9 cellular contexts compared by ENCODE assay signal in the genomic region with DNA sequence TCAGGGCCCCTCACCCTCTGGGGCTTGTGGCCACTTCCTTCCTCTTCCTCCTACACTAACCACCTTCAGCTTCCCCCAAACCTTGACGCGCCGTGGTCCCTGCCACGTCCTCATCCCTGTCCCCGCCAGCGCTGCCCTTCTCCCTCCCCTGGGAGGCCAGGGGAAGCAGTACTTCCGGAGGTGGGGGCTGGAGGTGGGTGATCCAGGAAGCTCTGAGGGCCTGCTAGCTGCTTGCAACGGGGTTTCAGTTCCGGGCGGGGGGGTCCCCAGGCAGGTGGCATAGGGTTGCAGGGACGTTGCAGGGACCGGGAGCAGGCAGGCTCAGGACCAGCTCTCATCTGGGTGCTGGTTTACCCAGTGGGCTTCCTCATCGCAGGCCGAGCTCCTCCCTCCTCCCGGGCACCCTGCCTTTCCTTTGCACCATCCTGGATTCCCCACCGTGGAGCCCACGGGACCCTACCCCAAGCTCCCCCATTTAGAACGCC.
A peak's percentile ranks its signal among the peaks of the same experiment; 100 is the strongest.
DNase-seq lines count a peak whose midpoint lies in the region; ATAC-seq and TF ChIP-seq lines count a peak whose summit lies in the region.
"Had no signal": no experiment of that assay in that cellular context is flagged by ENCODE, and none has a peak within 500 bp of the region (broad histone marks: within the 10 kb centered on the region; RNA-seq: fewer than 3 reads in every experiment).

No MANE protein-coding gene starts in this region.

- peaks cover 98% of the 10 kb centered on the region for H3K79me2 ChIP-seq in GM23248 (ENCODE audit: insufficient read depth)

- H2AFZ ChIP-seq in GM23248: no peak overlapping the region

- ATAC-seq in CD8-positive, alpha-beta T cell: peak; percentile 7
- ATAC-seq in HG03342 (IDR thresholded peaks at IDR 0.05; ENCODE audit: unreplicated experiment) (peak; percentile 41), HG03095 (IDR thresholded peaks at IDR 0.05; ENCODE audit: unreplicated experiment) (no peak)
- ATAC-seq in activated CD8-positive, alpha-beta memory T cell treated with anti-CD3 and anti-CD28 coated beads, Interleukin-2, amount 10 ng/mL, durations not matched to agents 7 days and 5 days: peak; percentile 40

- H4K20me1 ChIP-seq in GM23248 (ENCODE audit: insufficient read depth): 0 out of 2 replicates have a peak, but pooled peaks cover 4% of the 10 kb centered on the region

- peak overlapping the region; percentile 98 for H3K27ac Mint-ChIP-seq in CD8-positive, alpha-beta T cell
- H3K27ac Mint-ChIP-seq in activated CD8-positive, alpha-beta memory T cell treated with anti-CD3 and anti-CD28 coated beads, Interleukin-2, amount 10 ng/mL, durations not matched to agents 7 days and 5 days: peak overlapping the region; percentile 65

- no peaks in the 10 kb centered on the region for H3K9me3 ChIP-seq in CD8-positive, alpha-beta T cell (ENCODE audit: low read length)
- no peaks in the 10 kb centered on the region for H3K9me3 ChIP-seq in mononuclear cell (ENCODE audit: low read depth, low read length)
- no peaks in the 10 kb centered on the region for H3K9me3 ChIP-seq in GM23248 (ENCODE audit: low read depth)

- H3K36me3 Mint-ChIP-seq in CD8-positive, alpha-beta T cell: no peaks in the 10 kb centered on the region
- peaks cover 3% of the 10 kb centered on the region for H3K36me3 Mint-ChIP-seq in activated CD8-positive, alpha-beta memory T cell treated with anti-CD3 and anti-CD28 coated beads, Interleukin-2, amount 10 ng/mL, durations not matched to agents 7 days and 5 days

- H3F3A ChIP-seq in GM23248 (ENCODE audit: insufficient read depth): no peaks in the 10 kb centered on the region

- H3K9ac ChIP-seq in GM23248: no peak overlapping the region

- peak overlapping the region; percentile 63 for H3K27ac ChIP-seq in CD8-positive, alpha-beta T cell (ENCODE audit: low read depth, low read length)
- no peak overlapping the region for H3K27ac ChIP-seq in GM23248

- H3K4me2 ChIP-seq in GM23248 (ENCODE audit: unreplicated experiment): no peak overlapping the region

- POLR2A ChIA-PET in CD8-positive, alpha-beta T cell (lab: Charles Lee): interaction anchor here (0.7 to 1.1 kb wide), 3 partner anchors 10 to 231 kb away, joined by 3 to 5 read pairs (median 3); partner anchors contain the start of gene RNU6ATAC

- peaks cover 57% of the 10 kb centered on the region for H3K4me1 ChIP-seq in CD8-positive, alpha-beta T cell (ENCODE audit: insufficient read depth, low read length)
- H3K4me1 ChIP-seq in mononuclear cell (ENCODE audit: insufficient read depth, low read length): peaks cover 97% of the 10 kb centered on the region
- H3K4me1 ChIP-seq in GM23248 (ENCODE audit: insufficient read depth): peaks cover 11% of the 10 kb centered on the region; the same call in 1 of the 2 replicates

- WGBS in GM23248 (ENCODE audit: low coverage in 1 of 2, low lambda C conversion rate in 2 of 2, missing lambda C conversion rate in 2 of 2), 2 experiments: 62 to 70% methylated on average over 14 to 18 of the region's 18 CpGs

- no peaks in the 10 kb centered on the region for H3K27me3 Mint-ChIP-seq in CD8-positive, alpha-beta T cell (ENCODE audit: low read depth)
- peaks cover 3% of the 10 kb centered on the region for H3K27me3 Mint-ChIP-seq in activated CD8-positive, alpha-beta memory T cell treated with anti-CD3 and anti-CD28 coated beads, Interleukin-2, amount 10 ng/mL, durations not matched to agents 7 days and 5 days

- CTCF ChIA-PET in CD8-positive, alpha-beta T cell (lab: Charles Lee): interaction anchor here (0.5 to 1.5 kb wide), 5 partner anchors 9 to 73 kb away, joined by 3 to 5 read pairs (median 4); no protein-coding TSS in a partner anchor
- CTCF ChIA-PET in activated CD8-positive, alpha-beta memory T cell treated with anti-CD3 and anti-CD28 coated beads, Interleukin-2, amount 10 ng/mL, durations not matched to agents 7 days and 5 days (lab: Charles Lee): interaction anchor here (0.9 to 1.6 kb wide), 7 partner anchors 8 to 225 kb away, joined by 3 to 10 read pairs (median 3); no protein-coding TSS in a partner anchor

- no peaks in the 10 kb centered on the region for H3K9me2 ChIP-seq in GM23248 (ENCODE audit: insufficient read depth)

- in situ Hi-C loops in GM23248 (cut with MboI): no loop called here

- peak overlapping the region; percentile 60 for H3K4me3 ChIP-seq in CD8-positive, alpha-beta T cell (ENCODE audit: low read depth, low read length)
- H3K4me3 ChIP-seq in mononuclear cell (ENCODE audit: low read length) (peak overlapping the region; percentile 26), GM23248 (no peak overlapping the region)

- no peaks in the 10 kb centered on the region for H3K27me3 ChIP-seq in CD8-positive, alpha-beta T cell (ENCODE audit: insufficient read depth, low read length)
- no peaks in the 10 kb centered on the region for H3K27me3 ChIP-seq in mononuclear cell (ENCODE audit: insufficient read depth, low read length)
- no peaks in the 10 kb centered on the region for H3K27me3 ChIP-seq in GM23248 (replicated peaks; ENCODE audit: insufficient read depth)

- intact Hi-C loops in CD8-positive, alpha-beta T cell (cut with DNase I, micrococcal nuclease): loop anchor here in 1 of 2 experiments (10.0 kb wide), 1 partner anchor 71 kb away; the partner anchor contains the start of gene RXRA

- peak overlapping the region; percentile 78 for H3K4me3 Mint-ChIP-seq in CD8-positive, alpha-beta T cell
- H3K4me3 Mint-ChIP-seq in activated CD8-positive, alpha-beta memory T cell treated with anti-CD3 and anti-CD28 coated beads, Interleukin-2, amount 10 ng/mL, durations not matched to agents 7 days and 5 days: peak overlapping the region; percentile 35
- H3K4me3 Mint-ChIP-seq: neural crest cell had no signal

- H3K4me1 Mint-ChIP-seq in CD8-positive, alpha-beta T cell (ENCODE audit: low read depth): peaks cover 50% of the 10 kb centered on the region
- H3K4me1 Mint-ChIP-seq in activated CD8-positive, alpha-beta memory T cell treated with anti-CD3 and anti-CD28 coated beads, Interleukin-2, amount 10 ng/mL, durations not matched to agents 7 days and 5 days: peaks cover 46% of the 10 kb centered on the region

- H3K9me3 Mint-ChIP-seq in CD8-positive, alpha-beta T cell: peaks cover 4% of the 10 kb centered on the region
- peaks cover 7% of the 10 kb centered on the region for H3K9me3 Mint-ChIP-seq in activated CD8-positive, alpha-beta memory T cell treated with anti-CD3 and anti-CD28 coated beads, Interleukin-2, amount 10 ng/mL, durations not matched to agents 7 days and 5 days (ENCODE audit: low read depth)

- TF ChIP-seq CTCF in CD8-positive, alpha-beta T cell (IDR thresholded peaks at IDR 0.05): no peak

- DNase-seq in CD8-positive, alpha-beta T cell: peak in 5 of 7 experiments; percentile 32 to 67 (median 50)
- DNase-seq in activated CD8-positive, alpha-beta memory T cell treated with anti-CD3 and anti-CD28 coated beads, Interleukin-2, amount 10 ng/mL, durations not matched to agents 7 days and 5 days: peak; percentile 78
- DNase-seq in GM23248: no peak
- no peak for DNase-seq in NCI-H128 (lab: John Stamatoyannopoulos, UW; ENCODE audit: unreplicated experiment)
- no peak for DNase-seq in GM03348 (ENCODE audit: low spot score)

- no peaks in the 10 kb centered on the region for H3K36me3 ChIP-seq in CD8-positive, alpha-beta T cell (ENCODE audit: insufficient read depth, low read length)
- H3K36me3 ChIP-seq in GM23248 (ENCODE audit: low read depth): no peaks in the 10 kb centered on the region

Comparison
In these comparisons a context has a peak if more than half of its experiments do, and no peak if none do; other contexts are left out.
1. DNase-seq: peak in CD8-positive, alpha-beta T cell (5 of 7) and activated CD8-positive, alpha-beta memory T cell treated with anti-CD3 and anti-CD28 coated beads, Interleukin-2, amount 10 ng/mL, durations not matched to agents 7 days and 5 days (single experiment); none in GM23248 (single experiment), NCI-H128 (single experiment) and GM03348 (single experiment).